ENCODE assay signal across 18 cellular contexts in genomic region chr10:133162178-133162909, GRCh38. TPM values are rescaled to one million over a fixed set of nuclear protein-coding genes. Genes with fewer than 3 reads are reported as not detected.
DNase-seq lines count a peak whose midpoint lies in the region; ATAC-seq, FAIRE-seq and TF ChIP-seq lines count a peak whose summit lies in the region.
"Had no signal": no experiment of that assay in that cellular context is flagged by ENCODE, and none has a peak within 500 bp of the region (broad histone marks: within the 10 kb centered on the region; RNA-seq: fewer than 3 reads in every experiment).

No MANE protein-coding gene starts in this region.

- no peak for TF ChIP-seq EP300 in HepG2 (IDR thresholded peaks at IDR 0.05; ENCODE audit: low read depth in 2 of 2, low read length in 2 of 2)
- no peak for TF ChIP-seq EP300 in HepG2 (CRISPR knock-in tag; IDR thresholded peaks at IDR 0.05; ENCODE audit: borderline replicate concordance)

- BruUV-seq in HepG2 (replicated peaks; lab: Mats Ljungman, UMichigan) = no TSS peak

- in situ Hi-C loops in HepG2 (cut with HindIII; ENCODE audit: extremely low pct_ligation_motif_present, low pct_unique_long_range_greater_than_20kb) = no loop called here

- H3K4me3 ChIP-seq in HepG2 (replicated peaks in 1 of 3; ENCODE audit: insufficient read depth in 1 of 3, low read depth in 2 of 3, low read length in 3 of 3) (no peak overlapping the region), Karpas-422 (ENCODE audit: low read length) (no peak overlapping the region), BE2C (ENCODE audit: low read depth, low read length) (no peak overlapping the region)

- no peak for TF ChIP-seq POLR2A in HepG2 (IDR thresholded peaks at IDR 0.05; ENCODE audit: insufficient read depth in 1 of 2, low read depth in 2 of 2, low read length in 2 of 2)

- peaks cover 17% of the 10 kb centered on the region for H3K4me1 ChIP-seq in HepG2 (ENCODE audit: insufficient read depth, low read length)
- no peaks in the 10 kb centered on the region for H3K4me1 ChIP-seq in Karpas-422 (ENCODE audit: low read length)
- no peaks in the 10 kb centered on the region for H3K4me1 ChIP-seq in BE2C

- no peak for TF ChIP-seq RAD21 in HepG2 (CRISPR knock-in tag; IDR thresholded peaks at IDR 0.05)

- H3K9me3 Mint-ChIP-seq in brain = peaks cover 0 to 2% (median 0%) of the 10 kb centered on the region in 5 experiments
- H3K9me3 Mint-ChIP-seq: IgD-negative memory B cell had no signal

- H3K27ac ChIP-seq in HepG2 (ENCODE audit: extremely low read length, insufficient read depth, low read length) = no peak overlapping the region
- H3K27ac ChIP-seq in Karpas-422 (ENCODE audit: low read length) = no peak overlapping the region
- H3K27ac ChIP-seq: C4-2B, cardiac muscle cell had no signal

- ATAC-seq in HepG2 (peak; percentile 26; the same call in 1 of the 3 replicates), GM18502 (IDR thresholded peaks at IDR 0.05; ENCODE audit: poor library complexity, unreplicated experiment) (no peak)

- peaks cover 3% of the 10 kb centered on the region for H3K36me3 Mint-ChIP-seq in brain
- H3K36me3 Mint-ChIP-seq: IgD-negative memory B cell had no signal

- peak overlapping the region in 4 of 5 experiments; percentile 34 to 87 (median 54) for H3K27ac Mint-ChIP-seq in brain
- H3K27ac Mint-ChIP-seq: IgD-negative memory B cell had no signal

- H3K27me3 ChIP-seq in HepG2 (ENCODE audit: control insufficient read depth in 1 of 2, insufficient read depth in 2 of 2, low read length in 2 of 2) = peaks cover 7 to 40% of the 10 kb centered on the region in 2 experiments
- H3K27me3 ChIP-seq in Karpas-422 (ENCODE audit: low read length) = no peaks in the 10 kb centered on the region
- H3K27me3 ChIP-seq in BE2C = peaks cover 39% of the 10 kb centered on the region
- H3K27me3 ChIP-seq: cardiac muscle cell had no signal

- no peak for FAIRE-seq in HepG2 (lab: Jason Lieb, UNC)

- H3K9ac ChIP-seq in HepG2 (ENCODE audit: insufficient read depth, low read depth, low read length) (no peak overlapping the region), Karpas-422 (ENCODE audit: low read length) (no peak overlapping the region)

- no peaks in the 10 kb centered on the region for H3K79me2 ChIP-seq in HepG2 (ENCODE audit: insufficient read depth, low read length)
- H3K79me2 ChIP-seq in Karpas-422 (ENCODE audit: low read length) = no peaks in the 10 kb centered on the region

- H3K4me2 ChIP-seq in HepG2 (ENCODE audit: low read depth, low read length) (no peak overlapping the region), Karpas-422 (ENCODE audit: low read depth, low read length, poor library complexity, severe bottlenecking) (no peak overlapping the region)

- peak; percentile 67 for DNase-seq in HuH-7.5 (ENCODE audit: low spot score)
- DNase-seq in HepG2 (ENCODE audit: low spot score) = peak; percentile 25
- peak; percentile 76 for DNase-seq in putamen (ENCODE audit: low spot score)
- no peak for DNase-seq in Karpas-422
- no peak for DNase-seq in BE2C
- no peak for DNase-seq in NCI-H1417 (lab: John Stamatoyannopoulos, UW)
- DNase-seq: activated CD4-positive, alpha-beta T cell treated with anti-CD3 and anti-CD28 coated beads, Interleukin-2, amount 50 U/mL, for 4 hours; NCI-H146; NCI-H69; stimulated activated CD4-positive, alpha-beta T cell treated with anti-CD3 and anti-CD28 coated beads, Interleukin-2, amount 100 ng/mL, for 24 hours; T-helper 2 cell had no signal

- H3K27me3 Mint-ChIP-seq in brain = peaks cover 8% of the 10 kb centered on the region

- H3K4me3 Mint-ChIP-seq in brain = peak overlapping the region in 4 of 5 experiments; percentile 57 to 80 (median 64)

- H3K9me3 ChIP-seq in HepG2 (ENCODE audit: low read length) (no peaks in the 10 kb centered on the region), Karpas-422 (ENCODE audit: low read length) (no peaks in the 10 kb centered on the region), BE2C (no peaks in the 10 kb centered on the region)

- no peak for TF ChIP-seq CTCF in brain (conservative IDR thresholded peaks at IDR 0.05)
- TF ChIP-seq CTCF in HepG2 (CRISPR knock-in tag; IDR thresholded peaks at IDR 0.05) = no peak
- TF ChIP-seq CTCF in BE2C (IDR thresholded peaks at IDR 0.05; ENCODE audit: low read depth, low read length) = no peak

- POLR2A ChIA-PET in HepG2 (lab: Yijun Ruan, JAX) = no interaction called here

- WGBS in HepG2 (ENCODE audit: low lambda C conversion rate) = 59% methylated on average over 13 of the region's 22 CpGs

- no peaks in the 10 kb centered on the region for H3K9me2 ChIP-seq in Karpas-422 (replicated peaks; ENCODE audit: insufficient read depth, low read length)

- H3K4me1 Mint-ChIP-seq in brain = peaks cover 20% of the 10 kb centered on the region

- no peaks in the 10 kb centered on the region for H4K20me1 ChIP-seq in HepG2 (ENCODE audit: insufficient read depth, low read length)
- no peaks in the 10 kb centered on the region for H4K20me1 ChIP-seq in Karpas-422 (ENCODE audit: insufficient read depth, low read depth, low read length)

- CTCF ChIA-PET in HepG2 (lab: Yijun Ruan, JAX; ENCODE audit: low intra/inter-chr PET ratio, low total read pairs) = no interaction called here

- no peaks in the 10 kb centered on the region for H3K36me3 ChIP-seq in HepG2 (replicated peaks in 1 of 2; ENCODE audit: control insufficient read depth in 1 of 2, insufficient read depth in 2 of 2, low read length in 2 of 2)
- H3K36me3 ChIP-seq in Karpas-422 (ENCODE audit: insufficient read depth, low read length) = no peaks in the 10 kb centered on the region
- H3K36me3 ChIP-seq in BE2C = no peaks in the 10 kb centered on the region
- H3K36me3 ChIP-seq: cardiac muscle cell had no signal

- intact Hi-C loops in HepG2 (cut with micrococcal nuclease; ENCODE audit: unreplicated experiment) = no loop called here

- H2AFZ ChIP-seq in HepG2 (ENCODE audit: low read length) (no peak overlapping the region), Karpas-422 (ENCODE audit: low read length) (no peak overlapping the region)

TF ChIP-seq in HepG2, 621 proteins besides CTCF, POLR2A, EP300 and RAD21 (continues in another document):
- TF ChIP-seq RXRB (CRISPR knock-in tag; IDR thresholded peaks at IDR 0.05; ENCODE audit: borderline replicate concordance) (peak; percentile 67; the same call in 1 of the 2 replicates), ZSCAN30 (CRISPR knock-in tag; IDR thresholded peaks at IDR 0.05) (no peak), XBP1 (CRISPR knock-in tag; IDR thresholded peaks at IDR 0.05) (no peak), FOSL2 (CRISPR knock-in tag; IDR thresholded peaks at IDR 0.05) (peak; percentile 35; the same call in 1 of the 2 replicates)

RNA-seq across cellular contexts. Expression of gene KNDC1, which starts 2.3 kb away (rescaled TPM):
- polyA plus RNA-seq in brain (ENCODE audit: insufficient read depth, low read depth, low replicate concordance) (12.0 TPM), HepG2 (2011; rRNA removed) (0.56 and 0.69 TPM in 2 replicates)
- total RNA-seq in HepG2 (2016; rRNA removed; fragmentation: Illumina TruSeq; extraction: Trizol) = 0.44 TPM in 1 of 2 replicates, not detected in the other
- total RNA-seq in HepG2 (2016; cell fraction: cytosol; rRNA removed; fragmentation: Illumina TruSeq; extraction: Trizol; ENCODE audit: low read depth) = not detected in 2 replicates
- not detected in 2 replicates for total RNA-seq in HepG2 (2016; cell fraction: insoluble cytoplasmic fraction; rRNA removed; fragmentation: Illumina TruSeq; extraction: Trizol)
- total RNA-seq in HepG2 (2016; cell fraction: membrane; rRNA removed; fragmentation: Illumina TruSeq; extraction: Trizol) = 0.38 TPM in 1 of 2 replicates, not detected in the other
- not detected in 2 replicates for total RNA-seq in HepG2 (2016; cell fraction: nucleus; rRNA removed; fragmentation: Illumina TruSeq; extraction: Trizol)
- 0.09 and 0.66 TPM in 2 replicates for polyA plus RNA-seq in HepG2 (2011; cell fraction: cytosol; rRNA removed)
- polyA plus RNA-seq in HepG2 (2011; cell fraction: nucleus; rRNA removed) = 1.3 and 3.3 TPM in 2 replicates
- polyA plus RNA-seq in HepG2 (2012) = 0.17 TPM in 1 of 2 replicates, not detected in the other
- 0.03 and 0.17 TPM in 2 replicates for polyA plus RNA-seq in HepG2 (2016; cell fraction: cytosol; fragmentation: Illumina TruSeq; extraction: Trizol; ENCODE audit: low read depth)
- not detected in 2 replicates for polyA plus RNA-seq in HepG2 (2016; cell fraction: insoluble cytoplasmic fraction; fragmentation: Illumina TruSeq; extraction: Trizol; ENCODE audit: low read depth)
- polyA plus RNA-seq in HepG2 (2016; cell fraction: membrane; fragmentation: Illumina TruSeq; extraction: Trizol; ENCODE audit: low read depth) = 0.03 TPM in 1 of 2 replicates, not detected in the other
- polyA plus RNA-seq in HepG2 (2016; cell fraction: nucleus; fragmentation: Illumina TruSeq; extraction: Trizol; ENCODE audit: insufficient read depth, low read depth) = not detected in 2 replicates
- polyA minus RNA-seq in HepG2 (2011; rRNA and poly(A)+ RNA removed; ENCODE audit: low replicate concordance) = 0.09 and 4.0 TPM in 2 replicates
- 0.53 and 1.8 TPM in 2 replicates for polyA minus RNA-seq in HepG2 (2011; cell fraction: cytosol; rRNA and poly(A)+ RNA removed)
- 0.12 and 2.4 TPM in 2 replicates for polyA minus RNA-seq in HepG2 (2011; cell fraction: nucleus; rRNA and poly(A)+ RNA removed)
- total RNA-seq in Karpas-422 (2014; rRNA removed; shearing (Covaris generic); ENCODE audit: low replicate concordance) = not detected in 2 replicates
- polyA plus RNA-seq in BE2C (2012; ENCODE audit: insufficient read depth, insufficient read length, low read depth) = 3.9 TPM
- total RNA-seq: pulmonary artery endothelial cell, RPMI7951 had no signal

Comparison
In these comparisons a context has a peak if more than half of its experiments do, and no peak if none do; other contexts are left out.
1. DNase-seq: peak in HuH-7.5 (single experiment), HepG2 (single experiment) and putamen (single experiment); none in Karpas-422 (single experiment), BE2C (single experiment) and NCI-H1417 (0 of 3).